8 cellular contexts compared by ENCODE assay signal in genomic region chr2:240143801-240144648, GRCh38. TPM values are rescaled to one million over a fixed set of nuclear protein-coding genes. Genes with fewer than 3 reads are reported as not detected.
DNase-seq lines count a peak whose midpoint lies in the region; ATAC-seq and TF ChIP-seq lines count a peak whose summit lies in the region.

No MANE protein-coding gene starts in this region.

- no peaks in the 10 kb centered on the region for H3K9me3 ChIP-seq in esophagus muscularis mucosa

- peaks cover 0 to 8% (median 8%) of the 10 kb centered on the region in 4 donors for H3K4me1 ChIP-seq in esophagus muscularis mucosa

- H3K27me3 ChIP-seq in esophagus muscularis mucosa, result peaks cover 0 to 57% (median under 1%) of the 10 kb centered on the region in 4 donors

- no peaks in the 10 kb centered on the region for H3K36me3 Mint-ChIP-seq in natural killer cell
- H3K36me3 Mint-ChIP-seq in stimulated activated naive B cell treated with anti-CD40 and anti-IgM and Interleukin-4, amounts not matched to agents 10 μg/mL and 1 μg/mL and 100 μg/mL, for 72 hours, result no peaks in the 10 kb centered on the region

- TF ChIP-seq POLR2A in esophagus muscularis mucosa (IDR thresholded peaks at IDR 0.05; ENCODE audit: low read depth), result no peak

- H3K27me3 Mint-ChIP-seq in natural killer cell (ENCODE audit: low read depth in 2 of 2), result no peaks in the 10 kb centered on the region
- H3K27me3 Mint-ChIP-seq in stimulated activated naive B cell treated with anti-CD40 and anti-IgM and Interleukin-4, amounts not matched to agents 10 μg/mL and 1 μg/mL and 100 μg/mL, for 72 hours, result peaks cover 37 to 46% of the 10 kb centered on the region in 2 donors

- no peak overlapping the region for H3K4me3 Mint-ChIP-seq in natural killer cell
- no peak overlapping the region for H3K4me3 Mint-ChIP-seq in stimulated activated naive B cell treated with anti-CD40 and anti-IgM and Interleukin-4, amounts not matched to agents 10 μg/mL and 1 μg/mL and 100 μg/mL, for 72 hours

- peaks cover 0 to 8% of the 10 kb centered on the region in 2 donors for H3K4me1 Mint-ChIP-seq in natural killer cell
- peaks cover 3 to 5% of the 10 kb centered on the region in 2 donors for H3K4me1 Mint-ChIP-seq in stimulated activated naive B cell treated with anti-CD40 and anti-IgM and Interleukin-4, amounts not matched to agents 10 μg/mL and 1 μg/mL and 100 μg/mL, for 72 hours

- TF ChIP-seq EP300 in esophagus muscularis mucosa (IDR thresholded peaks at IDR 0.05), result no peak

- intact Hi-C loops in esophagus muscularis mucosa (cut with DNase I), result loop anchor here (1.0 to 10.0 kb wide), 2 partner anchors 83 to 1109 kb away; no protein-coding TSS in a partner anchor
- intact Hi-C loops in natural killer cell (cut with micrococcal nuclease), result loop anchor here (1.0 to 2.0 kb wide), 2 partner anchors 83 to 209 kb away; no protein-coding TSS in a partner anchor

- TF ChIP-seq CTCF in esophagus muscularis mucosa (IDR thresholded peaks at IDR 0.05) (peak; percentile 91 to 98 (median 93)), natural killer cell (IDR thresholded peaks at IDR 0.05) (peak; percentile 90)

- WGBS in esophagus muscularis mucosa, result 58% methylated on average over 22 of the region's 36 CpGs

- DNase-seq in GDM1 (lab: John Stamatoyannopoulos, UW) (peak; percentile 33), OCI-M1 (lab: John Stamatoyannopoulos, UW) (peak; percentile 74), activated T-cell treated with anti-CD3 and anti-CD28 coated beads for 48 hours (ENCODE audit: low read depth) (peak; percentile 77), esophagus muscularis mucosa (ENCODE audit: extremely low spot score) (no peak), natural killer cell (peak; percentile 81)
- DNase-seq in stimulated activated naive B cell treated with anti-CD40 and anti-IgM and Interleukin-4, amounts not matched to agents 10 μg/mL and 1 μg/mL and 100 μg/mL, for 72 hours, result peak; percentile 61

- no peak overlapping the region for H3K27ac ChIP-seq in esophagus muscularis mucosa (replicated peaks in 1 of 4)

- ATAC-seq in HG03095 (IDR thresholded peaks at IDR 0.05; ENCODE audit: unreplicated experiment), result peak; percentile 65
- ATAC-seq in natural killer cell, result peak; percentile 86 to 99 (median 98)
- ATAC-seq in stimulated activated naive B cell treated with anti-CD40 and anti-IgM and Interleukin-4, amounts not matched to agents 10 μg/mL and 1 μg/mL and 100 μg/mL, for 72 hours (replicated peaks), result peak; percentile 93 to 97
- ATAC-seq in GM21390 (IDR thresholded peaks at IDR 0.05; ENCODE audit: unreplicated experiment), result no peak

- no peaks in the 10 kb centered on the region for H3K9me3 Mint-ChIP-seq in natural killer cell
- H3K9me3 Mint-ChIP-seq in stimulated activated naive B cell treated with anti-CD40 and anti-IgM and Interleukin-4, amounts not matched to agents 10 μg/mL and 1 μg/mL and 100 μg/mL, for 72 hours, result peaks cover 0 to 2% of the 10 kb centered on the region in 2 donors

- H3K36me3 ChIP-seq in esophagus muscularis mucosa, result no peaks in the 10 kb centered on the region

- H3K27ac Mint-ChIP-seq in natural killer cell, result no peak overlapping the region
- no peak overlapping the region for H3K27ac Mint-ChIP-seq in stimulated activated naive B cell treated with anti-CD40 and anti-IgM and Interleukin-4, amounts not matched to agents 10 μg/mL and 1 μg/mL and 100 μg/mL, for 72 hours

- no peak overlapping the region for H3K4me3 ChIP-seq in esophagus muscularis mucosa

RNA-seq across cellular contexts. Expression of gene OTOS, which starts 3.6 kb away (rescaled TPM):
- total RNA-seq in esophagus muscularis mucosa (not detected), natural killer cell (not detected)

RNA-seq across cellular contexts. Expression of gene COPS9, which starts 7.9 kb away (rescaled TPM):
- total RNA-seq in esophagus muscularis mucosa (100 to 1,000 TPM; 179 to 254 (median 197) TPM), natural killer cell (10 to 100 TPM; 51.5 to 76.5 (median 53.5) TPM)
